8 cellular contexts compared by ENCODE assay signal in genomic region chr9:114551750-114552685, GRCh38. TPM values are rescaled to one million over a fixed set of nuclear protein-coding genes. Genes with fewer than 3 reads are reported as not detected.
DNase-seq lines count a peak whose midpoint lies in the region; ATAC-seq, FAIRE-seq and TF ChIP-seq lines count a peak whose summit lies in the region.

No MANE protein-coding gene starts in this region.

- H3K27ac Mint-ChIP-seq in CD8-positive, alpha-beta memory T cell, result no peak overlapping the region

- H3K36me3 ChIP-seq in psoas muscle (ENCODE audit: insufficient read depth in 1 of 2, low read depth in 1 of 2), result no peaks in the 10 kb centered on the region
- H3K36me3 ChIP-seq in CD8-positive, alpha-beta memory T cell (ENCODE audit: insufficient read depth, low read length), result no peaks in the 10 kb centered on the region

- peaks cover 0 to 14% (median 4%) of the 10 kb centered on the region in 3 donors for H3K27me3 ChIP-seq in psoas muscle (ENCODE audit: insufficient read depth in 3 of 3, low read length in 2 of 3)
- H3K27me3 ChIP-seq in CD8-positive, alpha-beta memory T cell (ENCODE audit: insufficient read depth, low read length, poor library complexity, severe bottlenecking), result no peaks in the 10 kb centered on the region

- H3K4me3 Mint-ChIP-seq in CD8-positive, alpha-beta memory T cell, result no peak overlapping the region

- no peaks in the 10 kb centered on the region for H3K4me1 ChIP-seq in psoas muscle
- no peaks in the 10 kb centered on the region for H3K4me1 ChIP-seq in CD8-positive, alpha-beta memory T cell (ENCODE audit: insufficient read depth, low read length)

- no peaks in the 10 kb centered on the region for H3K9me3 ChIP-seq in psoas muscle
- H3K9me3 ChIP-seq in CD8-positive, alpha-beta memory T cell (ENCODE audit: low read length), result no peaks in the 10 kb centered on the region

- peaks cover 12 to 40% of the 10 kb centered on the region in 2 donors for H3K27me3 Mint-ChIP-seq in CD8-positive, alpha-beta memory T cell

- intact Hi-C loops in psoas muscle (cut with DNase I), result no loop called here

- peak; percentile 61 to 90 (median 82) for ATAC-seq in psoas muscle
- ATAC-seq in GM21786 (IDR thresholded peaks at IDR 0.05; ENCODE audit: unreplicated experiment), result no peak

- peak; percentile 99 for FAIRE-seq in RCC 7860 (lab: Jason Lieb, UNC)

- POLR2A ChIA-PET in CD8-positive, alpha-beta memory T cell (lab: Charles Lee), result no interaction called here

- WGBS in psoas muscle, 3 donors, result 61 to 68% (median 66%) methylated on average over 6 of the region's 6 CpGs

- H3K9me3 Mint-ChIP-seq in CD8-positive, alpha-beta memory T cell, result peaks cover 0 to 5% (median 0%) of the 10 kb centered on the region in 5 donors

- peak; percentile 98 for DNase-seq in EL
- peak; percentile 99 for DNase-seq in RCC 7860 (ENCODE audit: low spot score)
- DNase-seq in fibroblast of peridontal ligament (ENCODE audit: extremely low read depth), result peak; percentile 98
- DNase-seq in psoas muscle, result peak in 1 of 2 donors; percentile 33
- no peak for DNase-seq in NCI-H187 (lab: John Stamatoyannopoulos, UW)
- no peak for DNase-seq in CD8-positive, alpha-beta memory T cell
- DNase-seq in NAMALWA (ENCODE audit: low spot score), result no peak

- no peak overlapping the region for H3K27ac ChIP-seq in psoas muscle
- no peak overlapping the region for H3K27ac ChIP-seq in CD8-positive, alpha-beta memory T cell (ENCODE audit: low read depth, low read length)

- CTCF ChIA-PET in CD8-positive, alpha-beta memory T cell (lab: Charles Lee), result no interaction called here

- H3K4me1 Mint-ChIP-seq in CD8-positive, alpha-beta memory T cell, result no peaks in the 10 kb centered on the region

- H3K4me3 ChIP-seq in psoas muscle, result no peak overlapping the region
- no peak overlapping the region for H3K4me3 ChIP-seq in CD8-positive, alpha-beta memory T cell (ENCODE audit: low read length)

- TF ChIP-seq CTCF in psoas muscle (IDR thresholded peaks at IDR 0.05), result no peak

- peaks cover 0 to 9% (median 0%) of the 10 kb centered on the region in 3 donors for H3K36me3 Mint-ChIP-seq in CD8-positive, alpha-beta memory T cell

RNA-seq across cellular contexts. Expression of gene ATP6V1G1, which starts 35.6 kb away (rescaled TPM):
- total RNA-seq in psoas muscle, result 10 to 100 TPM; 60.9 to 98.8 (median 81.8) TPM
- 100 to 1,000 TPM; 101 to 132 (median 102) TPM for polyA plus RNA-seq in psoas muscle
- 10 to 100 TPM; 48.2 to 49.0 TPM for total RNA-seq in CD8-positive, alpha-beta memory T cell
- polyA plus RNA-seq in CD8-positive, alpha-beta memory T cell, result 278 TPM

RNA-seq across cellular contexts. Expression of gene WHRN, which starts 46.7 kb away (rescaled TPM):
- under 1 TPM; 0.15 to 0.62 (median 0.21) TPM for total RNA-seq in psoas muscle
- polyA plus RNA-seq in psoas muscle, result under 1 TPM; 0.07 to 0.31 (median 0.12) TPM
- total RNA-seq in CD8-positive, alpha-beta memory T cell, result 1 to 10 TPM; 8.6 to 9.0 TPM
- 5.5 TPM for polyA plus RNA-seq in CD8-positive, alpha-beta memory T cell

RNA-seq across cellular contexts. Expression of gene TMEM268, which starts 59.1 kb away (rescaled TPM):
- 10 to 100 TPM in 1 of 4 donors, 1 to 10 TPM in 3; 6.5 to 12.4 (median 8.9) TPM for total RNA-seq in psoas muscle
- 1 to 10 TPM; 2.4 to 9.0 (median 4.8) TPM for polyA plus RNA-seq in psoas muscle
- total RNA-seq in CD8-positive, alpha-beta memory T cell, result 10 to 100 TPM; 20.2 to 21.1 TPM
- polyA plus RNA-seq in CD8-positive, alpha-beta memory T cell, result 9.7 TPM

Comparison
In these comparisons a context has a peak if more than half of its experiments do, and no peak if none do; other contexts are left out.
1. DNase-seq: peak in EL (single experiment), RCC 7860 (single experiment) and fibroblast of peridontal ligament (single experiment); none in NCI-H187 (0 of 2), CD8-positive, alpha-beta memory T cell (0 of 5) and NAMALWA (single experiment).
2. RNA of gene WHRN, which starts 46.7 kb away (total RNA-seq): 8.6 to 9.0 TPM in CD8-positive, alpha-beta memory T cell; 0.15 to 0.62 TPM in psoas muscle; every median in the first group is over 4 times any median in the second.